In genomic region chr17:60724647-60725046, GRCh38 we compare ENCODE assay signal across 21 cellular contexts. TPM values are rescaled to one million over a fixed set of nuclear protein-coding genes. Genes with fewer than 3 reads are reported as not detected.
DNase-seq lines count a peak whose midpoint lies in the region; ATAC-seq and TF ChIP-seq lines count a peak whose summit lies in the region.
"Had no signal": no experiment of that assay in that cellular context is flagged by ENCODE, and none has a peak within 500 bp of the region (broad histone marks: within the 10 kb centered on the region; RNA-seq: fewer than 3 reads in every experiment).

No MANE protein-coding gene starts in this region.

- no peak overlapping the region for H3K4me3 Mint-ChIP-seq in stimulated activated memory B cell treated with anti-CD40 and anti-IgM and Interleukin-4, amounts not matched to agents 10 μg/mL and 1 μg/mL and 100 μg/mL, for 72 hours
- H3K4me3 Mint-ChIP-seq: nephron progenitor cell; T-helper 1 cell treated with Interleukin-12 subunit alpha and Interleukin-12 subunit beta and Interleukin-4 antibody, amounts not matched to agents 30 μg/mL and 1 μg/mL, for 36 hours had no signal

- no peaks in the 10 kb centered on the region for H3K4me1 ChIP-seq in colonic mucosa
- H3K4me1 ChIP-seq: adrenal gland had no signal

- H3K27me3 Mint-ChIP-seq in stimulated activated memory B cell treated with anti-CD40 and anti-IgM and Interleukin-4, amounts not matched to agents 10 μg/mL and 1 μg/mL and 100 μg/mL, for 72 hours: no peaks in the 10 kb centered on the region

- no peaks in the 10 kb centered on the region for H3K9me3 Mint-ChIP-seq in stimulated activated memory B cell treated with anti-CD40 and anti-IgM and Interleukin-4, amounts not matched to agents 10 μg/mL and 1 μg/mL and 100 μg/mL, for 72 hours
- H3K9me3 Mint-ChIP-seq: nephron progenitor cell; T-helper 1 cell treated with Interleukin-12 subunit alpha and Interleukin-12 subunit beta and Interleukin-4 antibody, amounts not matched to agents 30 μg/mL and 1 μg/mL, for 36 hours had no signal

- intact Hi-C loops in colonic mucosa (cut with DNase I): loop anchor here (10.0 kb wide), 1 partner anchor 260 kb away; no protein-coding TSS in a partner anchor

- ATAC-seq in GM18861 (IDR thresholded peaks at IDR 0.05; ENCODE audit: unreplicated experiment) (peak; percentile 49), GM21529 (IDR thresholded peaks at IDR 0.05; ENCODE audit: unreplicated experiment) (peak; percentile 49), HG03135 (IDR thresholded peaks at IDR 0.05; ENCODE audit: unreplicated experiment) (peak; percentile 60)
- peak; percentile 75 for ATAC-seq in stimulated activated memory B cell treated with anti-CD40 and anti-IgM and Interleukin-4, amounts not matched to agents 10 μg/mL and 1 μg/mL and 100 μg/mL, for 72 hours
- ATAC-seq: gastroesophageal sphincter; stimulated activated naive CD8-positive, alpha-beta T cell treated with anti-CD3 and anti-CD28 coated beads, Interleukin-15, Interleukin-2, amounts not matched to agents 100 U/mL and 50 U/mL, for 24 hours had no signal

- no peak overlapping the region for H3K27ac Mint-ChIP-seq in stimulated activated memory B cell treated with anti-CD40 and anti-IgM and Interleukin-4, amounts not matched to agents 10 μg/mL and 1 μg/mL and 100 μg/mL, for 72 hours
- H3K27ac Mint-ChIP-seq: T-helper 1 cell treated with Interleukin-12 subunit alpha and Interleukin-12 subunit beta and Interleukin-4 antibody, amounts not matched to agents 30 μg/mL and 1 μg/mL, for 36 hours had no signal

- peaks cover 7% of the 10 kb centered on the region for H3K4me1 Mint-ChIP-seq in stimulated activated memory B cell treated with anti-CD40 and anti-IgM and Interleukin-4, amounts not matched to agents 10 μg/mL and 1 μg/mL and 100 μg/mL, for 72 hours

- H3K36me3 ChIP-seq in colonic mucosa: no peaks in the 10 kb centered on the region
- H3K36me3 ChIP-seq: adrenal gland, cardiac muscle cell, gastroesophageal sphincter, transverse colon had no signal

- no peaks in the 10 kb centered on the region for H3K27me3 ChIP-seq in colonic mucosa
- H3K27me3 ChIP-seq: adrenal gland, cardiac muscle cell, gastroesophageal sphincter, transverse colon had no signal

- H3K27ac ChIP-seq in colonic mucosa: no peak overlapping the region
- H3K27ac ChIP-seq: adrenal gland, cardiac muscle cell, gastroesophageal sphincter, transverse colon had no signal

- no peak overlapping the region for H3K4me3 ChIP-seq in colonic mucosa
- H3K4me3 ChIP-seq: adrenal gland, cardiac muscle cell, gastroesophageal sphincter, transverse colon had no signal

- no peak overlapping the region for H3K9ac ChIP-seq in colonic mucosa (ENCODE audit: low read depth in 2 of 2, low read length in 2 of 2)

- no peak for DNase-seq in colonic mucosa
- no peak for DNase-seq in nucleus accumbens (lab: John Stamatoyannopoulos, UW)
- no peak for DNase-seq in HUDEP-2 (lab: John Stamatoyannopoulos, UW; ENCODE audit: unreplicated experiment in 76 of 76)
- DNase-seq: activated CD4-positive, alpha-beta T cell treated with anti-CD3 and anti-CD28 coated beads, Interleukin-2, amount 50 U/mL, for 1 hour; activated CD8-positive, alpha-beta memory T cell treated with anti-CD3 and anti-CD28 coated beads, Interleukin-2, amount 50 U/mL, for 4 hours; activated gamma-delta T cell; adrenal gland; AML-193; Caco-2; NCI-H1436; nephron progenitor cell; stimulated activated CD4-positive, alpha-beta T cell treated with anti-CD3 and anti-CD28 coated beads, Interleukin-1b, Interleukin-23, amount 100 ng/mL, for 48 hours; stimulated activated naive CD8-positive, alpha-beta T cell treated with anti-CD3 and anti-CD28 coated beads, Interleukin-15, Interleukin-2, amounts not matched to agents 100 U/mL and 50 U/mL, for 24 hours; transverse colon had no signal

- no peaks in the 10 kb centered on the region for H3K9me3 ChIP-seq in colonic mucosa
- H3K9me3 ChIP-seq: adrenal gland, Caco-2, gastroesophageal sphincter, transverse colon had no signal

- peaks cover 15% of the 10 kb centered on the region for H3K36me3 Mint-ChIP-seq in stimulated activated memory B cell treated with anti-CD40 and anti-IgM and Interleukin-4, amounts not matched to agents 10 μg/mL and 1 μg/mL and 100 μg/mL, for 72 hours

- TF ChIP-seq CTCF in colonic mucosa (IDR thresholded peaks at IDR 0.05): no peak

RNA-seq across cellular contexts. Expression of gene BCAS3, which starts 47.0 kb away (rescaled TPM):
- 10 to 100 TPM; 11.0 to 17.8 TPM for total RNA-seq in colonic mucosa
